26 cellular contexts compared by ENCODE assay signal in the genomic region with DNA sequence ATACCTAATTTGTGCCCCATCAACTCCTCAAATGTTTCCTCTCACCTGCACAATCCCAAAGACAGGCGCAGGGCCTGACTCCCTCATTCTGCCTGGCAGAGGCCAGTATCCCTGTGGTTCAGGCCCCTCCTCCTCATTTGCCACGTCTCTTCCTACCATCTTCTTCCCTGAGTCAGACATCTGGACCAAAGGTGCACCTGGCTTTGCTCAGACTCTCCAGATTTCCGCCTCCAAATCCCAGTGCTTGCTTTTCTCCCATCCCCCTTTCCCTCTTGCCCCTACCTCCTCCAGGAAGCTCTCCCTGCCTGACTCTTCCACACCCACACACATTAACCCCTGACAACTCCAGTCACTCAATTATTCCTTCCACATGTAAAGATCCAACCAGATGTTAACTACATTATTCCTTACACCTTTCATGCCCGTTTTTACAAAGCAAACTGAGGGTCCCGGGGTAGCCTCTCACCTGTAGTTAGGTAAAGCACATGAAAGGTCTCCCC. TPM values are rescaled to one million over a fixed set of nuclear protein-coding genes. Genes with fewer than 3 reads are reported as not detected.
DNase-seq lines count a peak whose midpoint lies in the region; ATAC-seq and TF ChIP-seq lines count a peak whose summit lies in the region.
"Had no signal": no experiment of that assay in that cellular context is flagged by ENCODE, and none has a peak within 500 bp of the region (broad histone marks: within the 10 kb centered on the region; RNA-seq: fewer than 3 reads in every experiment).

No MANE protein-coding gene starts in this region.

- DNase-seq in activated T-cell treated with anti-CD3 and anti-CD28 coated beads, Interleukin-2, amount 50 U/mL, for 24 hours = no peak
- no peak for DNase-seq in activated T-cell treated with anti-CD3 and anti-CD28 coated beads, Interleukin-2, amount 50 U/mL, for 48 hours
- DNase-seq in activated B cell treated with CpG ODN at 0.5 μM for 24 hours (no peak), endothelial cell (ENCODE audit: low spot score) (no peak), substantia nigra (lab: John Stamatoyannopoulos, UW) (no peak), WERI-Rb-1 (no peak), NCI-H1417 (lab: John Stamatoyannopoulos, UW) (no peak)
- DNase-seq: activated CD4-positive, alpha-beta T cell treated with anti-CD3 and anti-CD28 coated beads for 48 hours; activated CD8-positive, alpha-beta memory T cell treated with anti-CD3 and anti-CD28 coated beads, Interleukin-2, amount 50 U/mL, for 48 hours; activated gamma-delta T cell treated with Interleukin-2 at 50 U/mL for 16 hours; anterior cingulate cortex; EL; glutamatergic neuron; naive B cell; NCI-H446; OCI-M1; SHP77 treated with DMSO at 0.1 percent for 48 hours; stimulated activated CD4-positive, alpha-beta T cell treated with anti-CD3 and anti-CD28 coated beads, Interleukin-12 subunit alpha, Interleukin-12 subunit beta, amount 100 ng/mL, for 4 hours; stimulated activated CD4-positive, alpha-beta T cell treated with anti-CD3 and anti-CD28 coated beads, Interleukin-4, amount 100 ng/mL, for 4 hours; upper lobe of right lung had no signal

- peaks cover 49% of the 10 kb centered on the region for H3K36me3 ChIP-seq in WERI-Rb-1
- H3K36me3 ChIP-seq: upper lobe of right lung had no signal

- no peak for ATAC-seq in activated B cell treated with CpG ODN at 0.5 μM for 24 hours (ENCODE audit: low read depth)
- no peak for ATAC-seq in GM21717 (IDR thresholded peaks at IDR 0.05; ENCODE audit: unreplicated experiment)
- ATAC-seq: upper lobe of right lung had no signal

- H3K27me3 ChIP-seq in WERI-Rb-1 (ENCODE audit: insufficient read depth, low read depth, severe bottlenecking) = no peaks in the 10 kb centered on the region
- H3K27me3 ChIP-seq: right atrium auricular region, upper lobe of right lung had no signal

- H3K27ac ChIP-seq in substantia nigra (ENCODE audit: low read depth, low read length, poor library complexity, severe bottlenecking) (peak overlapping the region; percentile 27), WERI-Rb-1 (no peak overlapping the region)
- H3K27ac ChIP-seq: C4-2B, right atrium auricular region, upper lobe of right lung had no signal

- H3K27me3 Mint-ChIP-seq in activated T-cell treated with anti-CD3 and anti-CD28 coated beads, Interleukin-2, amount 50 U/mL, for 24 hours = no peaks in the 10 kb centered on the region
- H3K27me3 Mint-ChIP-seq in activated B cell treated with CpG ODN at 0.5 μM for 24 hours (no peaks in the 10 kb centered on the region), endothelial cell (ENCODE audit: unreplicated experiment) (peaks cover 1% of the 10 kb centered on the region)
- H3K27me3 Mint-ChIP-seq: dendritic cell treated with granulocyte-macrophage colony-stimulating factor and Interleukin-4, amounts not matched to agents 40 ng/mL and 50 ng/mL, for 4 days; naive B cell had no signal

- H3K4me1 Mint-ChIP-seq in activated T-cell treated with anti-CD3 and anti-CD28 coated beads, Interleukin-2, amount 50 U/mL, for 24 hours (ENCODE audit: low read depth) = peaks cover 40% of the 10 kb centered on the region
- peaks cover 42% of the 10 kb centered on the region for H3K4me1 Mint-ChIP-seq in activated B cell treated with CpG ODN at 0.5 μM for 24 hours
- H3K4me1 Mint-ChIP-seq in endothelial cell (ENCODE audit: unreplicated experiment) = peaks cover 3% of the 10 kb centered on the region

- CTCF ChIA-PET in activated B cell treated with CpG ODN at 0.5 μM for 24 hours (lab: Charles Lee) = no interaction called here

- TF ChIP-seq CTCF in activated B cell treated with CpG ODN at 0.5 μM for 24 hours (IDR thresholded peaks at IDR 0.05) (no peak), endothelial cell (IDR thresholded peaks at IDR 0.05; ENCODE audit: unreplicated experiment) (no peak), WERI-Rb-1 (IDR thresholded peaks at IDR 0.05; ENCODE audit: low read depth, low read length) (no peak)

- peak overlapping the region; percentile 73 for H3K27ac Mint-ChIP-seq in activated T-cell treated with anti-CD3 and anti-CD28 coated beads, Interleukin-2, amount 50 U/mL, for 24 hours
- H3K27ac Mint-ChIP-seq in activated B cell treated with CpG ODN at 0.5 μM for 24 hours (peak overlapping the region; percentile 53), endothelial cell (ENCODE audit: unreplicated experiment) (no peak overlapping the region)
- H3K27ac Mint-ChIP-seq: dendritic cell treated with granulocyte-macrophage colony-stimulating factor and Interleukin-4, amounts not matched to agents 40 ng/mL and 50 ng/mL, for 4 days had no signal

- POLR2A ChIA-PET in activated B cell treated with CpG ODN at 0.5 μM for 24 hours (lab: Charles Lee) = interaction anchor here (1.2 kb wide), 1 partner anchor 18 kb away, joined by 3 read pairs; no protein-coding TSS in a partner anchor

- H3K9me3 ChIP-seq in WERI-Rb-1 (ENCODE audit: severe bottlenecking) = no peaks in the 10 kb centered on the region
- H3K9me3 ChIP-seq: right atrium auricular region, upper lobe of right lung had no signal

- no peak overlapping the region for H3K4me3 Mint-ChIP-seq in activated T-cell treated with anti-CD3 and anti-CD28 coated beads, Interleukin-2, amount 50 U/mL, for 24 hours
- H3K4me3 Mint-ChIP-seq in activated B cell treated with CpG ODN at 0.5 μM for 24 hours (no peak overlapping the region), endothelial cell (ENCODE audit: unreplicated experiment) (peak overlapping the region; percentile 18)
- H3K4me3 Mint-ChIP-seq: dendritic cell treated with granulocyte-macrophage colony-stimulating factor and Interleukin-4, amounts not matched to agents 40 ng/mL and 50 ng/mL, for 4 days had no signal

- no peaks in the 10 kb centered on the region for H3K9me3 Mint-ChIP-seq in activated T-cell treated with anti-CD3 and anti-CD28 coated beads, Interleukin-2, amount 50 U/mL, for 24 hours
- H3K9me3 Mint-ChIP-seq in activated B cell treated with CpG ODN at 0.5 μM for 24 hours (no peaks in the 10 kb centered on the region), endothelial cell (ENCODE audit: unreplicated experiment) (no peaks in the 10 kb centered on the region)
- H3K9me3 Mint-ChIP-seq: dendritic cell treated with granulocyte-macrophage colony-stimulating factor and Interleukin-4, amounts not matched to agents 40 ng/mL and 50 ng/mL, for 4 days; naive B cell had no signal

- no peak overlapping the region for H3K4me3 ChIP-seq in WERI-Rb-1 (ENCODE audit: low read depth, low read length)
- H3K4me3 ChIP-seq: right atrium auricular region, upper lobe of right lung had no signal

- intact Hi-C loops in activated B cell treated with CpG ODN at 0.5 μM for 24 hours (cut with micrococcal nuclease) = no loop called here

- H3K36me3 Mint-ChIP-seq in activated T-cell treated with anti-CD3 and anti-CD28 coated beads, Interleukin-2, amount 50 U/mL, for 24 hours (ENCODE audit: low read depth) = peaks cover 91% of the 10 kb centered on the region
- H3K36me3 Mint-ChIP-seq in activated B cell treated with CpG ODN at 0.5 μM for 24 hours (ENCODE audit: low read depth) (peaks cover 91% of the 10 kb centered on the region), endothelial cell (ENCODE audit: low read depth, unreplicated experiment) (peaks cover 41% of the 10 kb centered on the region)

RNA-seq across cellular contexts. Expression of gene SEMA7A, which starts 19.6 kb away (rescaled TPM):
- total RNA-seq in activated B cell treated with CpG ODN at 0.5 μM for 24 hours = 159 and 178 TPM in 2 replicates
- total RNA-seq in endothelial cell (ENCODE audit: unreplicated experiment) = 41.4 TPM

RNA-seq across cellular contexts. Expression of gene CYP11A1, which starts 46.7 kb away (rescaled TPM):
- total RNA-seq in activated B cell treated with CpG ODN at 0.5 μM for 24 hours = not detected in 2 replicates
- 0.82 TPM for total RNA-seq in endothelial cell (ENCODE audit: unreplicated experiment)
- total RNA-seq: A673, osteocyte had no signal

RNA-seq across cellular contexts. Expression of gene UBL7, which starts 46.8 kb away (rescaled TPM):
- total RNA-seq in activated B cell treated with CpG ODN at 0.5 μM for 24 hours = 40.6 and 48.8 TPM in 2 replicates
- 79.9 TPM for total RNA-seq in endothelial cell (ENCODE audit: unreplicated experiment)
